Comparison of ENCODE assay signal across 1 cellular context in genomic region chr14:65410640-65411039, GRCh38.
TF ChIP-seq lines count a peak whose summit lies in the region.

No MANE protein-coding gene starts in this region.

TF ChIP-seq in SK-N-SH, 30 proteins besides CTCF, POLR2A, EP300 and RAD21 (continued from another document):
- TF ChIP-seq EZH2phosphoT487 (IDR thresholded peaks at IDR 0.05; ENCODE audit: borderline replicate concordance, low read depth) (no peak), NRF1 (IDR thresholded peaks at IDR 0.05; ENCODE audit: low read depth, low read length) (no peak)
